Comparison of ENCODE assay signal across 19 cellular contexts in the genomic region with DNA sequence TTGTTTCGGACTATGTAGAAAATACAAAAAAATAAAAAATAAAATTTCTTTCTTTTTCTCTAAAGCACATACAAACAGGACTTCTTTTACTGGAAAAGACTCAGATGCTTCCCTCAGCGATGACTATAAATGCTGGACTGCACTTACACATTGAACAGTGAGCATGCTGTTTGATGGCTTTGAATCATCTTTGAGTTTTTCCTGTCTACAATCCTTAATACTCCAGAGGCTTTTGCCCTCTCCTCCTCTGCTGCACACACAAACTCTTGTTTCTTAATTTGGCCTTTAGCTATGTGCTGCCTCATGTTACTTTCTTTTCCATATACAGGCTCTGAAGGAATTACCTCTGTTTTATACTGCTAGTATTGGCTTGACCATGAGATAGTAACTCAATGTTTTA.
A peak's percentile ranks its signal among the peaks of the same experiment; 100 is the strongest.
DNase-seq lines count a peak whose midpoint lies in the region; FAIRE-seq and TF ChIP-seq lines count a peak whose summit lies in the region.
"Had no signal": no experiment of that assay in that cellular context is flagged by ENCODE, and none has a peak within 500 bp of the region (broad histone marks: within the 10 kb centered on the region; RNA-seq: fewer than 3 reads in every experiment).

No MANE protein-coding gene starts in this region.

- H4K91ac ChIP-seq in H1 (replicated peaks; ENCODE audit: insufficient read length, low read length), result no peak overlapping the region

- no peak overlapping the region for H2BK5ac ChIP-seq in H1 (ENCODE audit: low read depth, low read length)

- H3K79me2 ChIP-seq in H1 (ENCODE audit: control insufficient read depth in 1 of 2, insufficient read depth in 2 of 2, low read length in 2 of 2) (no peaks in the 10 kb centered on the region), smooth muscle cell (ENCODE audit: low read depth) (no peaks in the 10 kb centered on the region)

- H3K4ac ChIP-seq in H1 (replicated peaks; ENCODE audit: insufficient read length, low read depth, low read length), result no peak overlapping the region

- no peak overlapping the region for H2BK20ac ChIP-seq in H1 (ENCODE audit: low read length)

- no peak overlapping the region for H4K8ac ChIP-seq in H1 (ENCODE audit: extremely low read depth, insufficient read depth, low read length)

- no peak overlapping the region for H3K18ac ChIP-seq in H1 (ENCODE audit: extremely low read depth, low read length)

- H3K9me3 ChIP-seq in A673 (ENCODE audit: low read depth, low read length, poor library complexity, severe bottlenecking), result no peaks in the 10 kb centered on the region
- H3K9me3 ChIP-seq in H1 (ENCODE audit: insufficient read depth in 2 of 2, low read depth in 1 of 2, low read length in 1 of 2), result no peaks in the 10 kb centered on the region
- no peaks in the 10 kb centered on the region for H3K9me3 ChIP-seq in smooth muscle cell (replicated peaks; ENCODE audit: low read depth)
- no peaks in the 10 kb centered on the region for H3K9me3 ChIP-seq in BE2C
- H3K9me3 ChIP-seq: BLaER1 had no signal

- WGBS in H1 (ENCODE audit: extremely low coverage in 1 of 2, insufficient coverage in 1 of 2, insufficient read length in 1 of 2, insufficient replicate concordance in 2 of 2, low coverage in 1 of 2, low lambda C conversion rate in 2 of 2, missing lambda C conversion rate in 1 of 2), 2 experiments, result 96% methylated on average over 2 of the region's 2 CpGs; no CpG with 5 or more reads in 1 of the 2 experiments
- 82% methylated on average over 2 of the region's 2 CpGs for WGBS in smooth muscle cell (ENCODE audit: low lambda C conversion rate)

- no peak for TF ChIP-seq RAD21 in H1 (IDR thresholded peaks at IDR 0.05 in 1 of 2, conservative IDR thresholded peaks at IDR 0.05 in 1 of 2; ENCODE audit: low read depth in 2 of 2, low read length in 2 of 2)

- CTCF ChIA-PET in A673 (lab: Charles Lee), result no interaction called here
- CTCF ChIA-PET in H1 (lab: Charles Lee; ENCODE audit: partially characterized antibody), result interaction anchor here (0.6 to 1.3 kb wide), 2 partner anchors 13 to 1237 kb away, joined by 3 read pairs; no protein-coding TSS in a partner anchor

- no peak for FAIRE-seq in H1 (lab: Jason Lieb, UNC)
- FAIRE-seq: A204.1, G401.6, GM12891, GM19239, H54, K562 had no signal

- TF ChIP-seq POLR2A in H1 (IDR thresholded peaks at IDR 0.05; ENCODE audit: control extremely low read depth in 1 of 2, low read depth in 2 of 2, low read length in 2 of 2), result no peak

- no TSS peak for BruUV-seq in A673 (replicated peaks; lab: Mats Ljungman, UMichigan)

- peaks cover 32% of the 10 kb centered on the region for H3K4me1 ChIP-seq in A673 (ENCODE audit: insufficient read depth, low read length, poor library complexity, severe bottlenecking)
- no peaks in the 10 kb centered on the region for H3K4me1 ChIP-seq in H1 (replicated peaks in 1 of 4; ENCODE audit: control insufficient read depth in 3 of 4, insufficient read depth in 4 of 4, low read length in 3 of 4)
- H3K4me1 ChIP-seq in smooth muscle cell (ENCODE audit: low read depth), result no peaks in the 10 kb centered on the region
- no peaks in the 10 kb centered on the region for H3K4me1 ChIP-seq in BE2C
- H3K4me1 ChIP-seq: BLaER1 had no signal

- POLR2A ChIA-PET in A673 (lab: Charles Lee; ENCODE audit: low non-redundant PET), result no interaction called here
- POLR2A ChIA-PET in H1 (lab: Charles Lee; ENCODE audit: partially characterized antibody), result no interaction called here

- H3K27me3 ChIP-seq in A673 (replicated peaks; ENCODE audit: insufficient read depth, low read depth, low read length, poor library complexity), result no peaks in the 10 kb centered on the region
- H3K27me3 ChIP-seq in H1 (replicated peaks in 1 of 4; ENCODE audit: control insufficient read depth in 3 of 4, extremely low read depth in 1 of 4, insufficient read depth in 3 of 4, low read length in 3 of 4), result no peaks in the 10 kb centered on the region
- H3K27me3 ChIP-seq in smooth muscle cell (ENCODE audit: low read depth), result no peaks in the 10 kb centered on the region
- no peaks in the 10 kb centered on the region for H3K27me3 ChIP-seq in BE2C
- H3K27me3 ChIP-seq: BLaER1 had no signal

- H3K36me3 ChIP-seq in A673 (ENCODE audit: insufficient read depth, low read length, poor library complexity, severe bottlenecking) (no peaks in the 10 kb centered on the region), H1 (ENCODE audit: control insufficient read depth in 2 of 4, insufficient read depth in 4 of 4, low read length in 3 of 4) (no peaks in the 10 kb centered on the region), smooth muscle cell (ENCODE audit: low read depth) (no peaks in the 10 kb centered on the region), BE2C (no peaks in the 10 kb centered on the region)
- H3K36me3 ChIP-seq: BLaER1 had no signal

- no peak overlapping the region for H2BK120ac ChIP-seq in H1 (replicated peaks; ENCODE audit: low read depth, low read length)

- H3F3A ChIP-seq in smooth muscle cell (ENCODE audit: low read depth), result no peaks in the 10 kb centered on the region

- H3K4me3 ChIP-seq in A673 (ENCODE audit: low read depth, low read length, poor library complexity, severe bottlenecking) (no peak overlapping the region), H1 (ENCODE audit: extremely low read depth in 1 of 4, insufficient read depth in 2 of 4, low read depth in 3 of 4, low read length in 4 of 4) (no peak overlapping the region), smooth muscle cell (no peak overlapping the region), BE2C (ENCODE audit: low read depth, low read length) (no peak overlapping the region)
- H3K4me3 ChIP-seq: BLaER1, K562 had no signal

- 0 out of 2 replicates have a peak overlapping the region, but pooled peaks have one; percentile 50 for H2AFZ ChIP-seq in H1 (ENCODE audit: low read length)
- H2AFZ ChIP-seq in smooth muscle cell (ENCODE audit: low read depth), result peak overlapping the region; percentile 32

- H3K56ac ChIP-seq in H1 (replicated peaks; ENCODE audit: insufficient read length, low read depth, low read length), result no peak overlapping the region

- H3K14ac ChIP-seq in H1 (ENCODE audit: insufficient read length), result no peak overlapping the region

- H3K27ac ChIP-seq in A673 (ENCODE audit: low read depth, low read length, poor library complexity, severe bottlenecking), result no peak overlapping the region
- H3K27ac ChIP-seq in H1 (ENCODE audit: low read depth, low read length), result no peak overlapping the region
- H3K27ac ChIP-seq in smooth muscle cell (ENCODE audit: low read depth), result no peak overlapping the region
- H3K27ac ChIP-seq: BLaER1, HL-60 had no signal

- H3K9ac ChIP-seq in H1 (replicated peaks in 1 of 4; ENCODE audit: extremely low read depth in 1 of 4, low read depth in 3 of 4, low read length in 3 of 4) (no peak overlapping the region; a peak in 1 of 7 replicates), smooth muscle cell (ENCODE audit: low read depth) (no peak overlapping the region)
- H3K9ac ChIP-seq: BLaER1 had no signal

- no peak overlapping the region for H2BK15ac ChIP-seq in H1 (ENCODE audit: low read length)

- no peak for TF ChIP-seq EP300 in H1 (IDR thresholded peaks at IDR 0.05; ENCODE audit: borderline replicate concordance in 1 of 2, low read depth in 2 of 2, low read length in 2 of 2)

- no peak overlapping the region for H4K5ac ChIP-seq in H1 (ENCODE audit: insufficient read length, low read depth, low read length)

- H3K4me2 ChIP-seq in H1 (ENCODE audit: insufficient read depth in 1 of 2, low read depth in 2 of 2, low read length in 2 of 2) (no peak overlapping the region), smooth muscle cell (no peak overlapping the region)
- H3K4me2 ChIP-seq: BLaER1 had no signal

- H3K79me1 ChIP-seq in H1 (ENCODE audit: low read depth, low read length), result no peaks in the 10 kb centered on the region

- TF ChIP-seq CTCF in A673 (conservative IDR thresholded peaks at IDR 0.05; ENCODE audit: low read depth, low read length) (no peak), H1 (IDR thresholded peaks at IDR 0.05; ENCODE audit: control extremely low read depth in 1 of 3, insufficient read depth in 1 of 3, low read depth in 1 of 3, low read length in 3 of 3) (no peak), smooth muscle cell (IDR thresholded peaks at IDR 0.05; ENCODE audit: borderline replicate concordance, insufficient read depth, poor library complexity, severe bottlenecking) (no peak), BE2C (IDR thresholded peaks at IDR 0.05; ENCODE audit: low read depth, low read length) (no peak)

- intact Hi-C loops in A673 (cut with micrococcal nuclease; ENCODE audit: unreplicated experiment), result no loop called here

- no peak overlapping the region for H2AK5ac ChIP-seq in H1 (ENCODE audit: low read depth, low read length)

- DNase-seq in A673 (ENCODE audit: low spot score) (peak; percentile 43), LHCN-M2 (ENCODE audit: low read depth) (peak; percentile 22), H1 (ENCODE audit: low read depth in 1 of 2, low spot score in 2 of 2) (no peak), smooth muscle cell (lab: John Stamatoyannopoulos, UW; ENCODE audit: unreplicated experiment) (no peak), midbrain (lab: John Stamatoyannopoulos, UW) (no peak), DMS53 (lab: John Stamatoyannopoulos, UW) (no peak), BE2C (no peak), cortex of kidney (lab: John Stamatoyannopoulos, UW) (no peak)
- DNase-seq: CD8-positive, alpha-beta memory T cell; DMS 273 treated with DMSO at 0.1 percent for 48 hours; DMS79 had no signal

- H4K20me1 ChIP-seq in H1 (replicated peaks in 1 of 2; ENCODE audit: control insufficient read depth in 1 of 2, insufficient read depth in 2 of 2, low read length in 2 of 2), result no peaks in the 10 kb centered on the region
- no peaks in the 10 kb centered on the region for H4K20me1 ChIP-seq in smooth muscle cell (ENCODE audit: low read depth)
- H4K20me1 ChIP-seq: BLaER1 had no signal

- H2BK12ac ChIP-seq in H1 (ENCODE audit: low read depth, low read length), result no peak overlapping the region

- H3K23ac ChIP-seq in H1 (ENCODE audit: insufficient read length), result no peak overlapping the region

- no peaks in the 10 kb centered on the region for H3K23me2 ChIP-seq in H1 (ENCODE audit: low read depth, low read length)

TF ChIP-seq in H1, 55 proteins besides CTCF, POLR2A, EP300 and RAD21 (continues in another document):
- TF ChIP-seq TCF12 (IDR thresholded peaks at IDR 0.05; ENCODE audit: low read depth, low read length) (no peak), TAF7 (optimal IDR thresholded peaks at IDR 0.05; ENCODE audit: borderline replicate concordance, low read depth, low read length) (no peak), BACH1 (IDR thresholded peaks at IDR 0.05; ENCODE audit: low read length) (no peak), POU5F1 (IDR thresholded peaks at IDR 0.05; ENCODE audit: low read depth, low read length) (no peak), YY1 (IDR thresholded peaks at IDR 0.05; ENCODE audit: low read depth, low read length) (no peak), NRF1 (IDR thresholded peaks at IDR 0.05; ENCODE audit: low read depth, low read length) (no peak), PHF8 (conservative IDR thresholded peaks at IDR 0.05; ENCODE audit: low read depth, low read length) (no peak), RBBP5 (IDR thresholded peaks at IDR 0.05; ENCODE audit: borderline replicate concordance, low read depth, low read length) (no peak)
- TF ChIP-seq, protein P1, sequence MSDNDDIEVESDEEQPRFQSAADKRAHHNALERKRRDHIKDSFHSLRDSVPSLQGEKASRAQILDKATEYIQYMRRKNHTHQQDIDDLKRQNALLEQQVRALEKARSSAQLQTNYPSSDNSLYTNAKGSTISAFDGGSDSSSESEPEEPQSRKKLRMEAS (IDR thresholded peaks at IDR 0.05), result no peak

Comparison
In these comparisons a context has a peak if more than half of its experiments do, and no peak if none do; other contexts are left out.
1. DNase-seq: peak in A673 (single experiment) and LHCN-M2 (single experiment); none in H1 (0 of 2), smooth muscle cell (single experiment), midbrain (single experiment), DMS53 (single experiment), BE2C (single experiment) and cortex of kidney (single experiment).